In genomic region chr11:76206077-76206326, GRCh38 we compare ENCODE assay signal across 11 cellular contexts. TPM values are rescaled to one million over a fixed set of nuclear protein-coding genes. Genes with fewer than 3 reads are reported as not detected.
DNase-seq lines count a peak whose midpoint lies in the region; ATAC-seq and TF ChIP-seq lines count a peak whose summit lies in the region.
"Had no signal": no experiment of that assay in that cellular context is flagged by ENCODE, and none has a peak within 500 bp of the region (broad histone marks: within the 10 kb centered on the region; RNA-seq: fewer than 3 reads in every experiment).

No MANE protein-coding gene starts in this region.

- in situ Hi-C loops in astrocyte of the cerebellum (cut with HindIII; ENCODE audit: low sequenced_read_pairs) = no loop called here

- H3K4me3 ChIP-seq in astrocyte of the cerebellum (ENCODE audit: low read depth, low read length) (peak overlapping the region; percentile 42), subcutaneous abdominal adipose tissue (ENCODE audit: low read depth in 1 of 5, low read length in 5 of 5) (peak overlapping the region in 4 of 5 donors; percentile 79 to 85 (median 80))

- H3K27me3 ChIP-seq in subcutaneous abdominal adipose tissue (ENCODE audit: control insufficient read depth in 5 of 5, insufficient read depth in 4 of 5, low read length in 5 of 5) = peaks cover 0 to 4% (median 0%) of the 10 kb centered on the region in 5 donors

- peaks cover 45% of the 10 kb centered on the region for H3K27me3 Mint-ChIP-seq in T-helper 2 cell treated with Interferon-gamma antibody and Interleukin-4, amounts not matched to agents 5 μg/mL and 100 μg/mL, for 36 hours (ENCODE audit: low read depth)

- H3K36me3 ChIP-seq in subcutaneous abdominal adipose tissue (ENCODE audit: control insufficient read depth in 5 of 5, insufficient read depth in 5 of 5, low read length in 5 of 5) = peaks cover 0 to 37% (median 25%) of the 10 kb centered on the region in 5 donors

- TF ChIP-seq CTCF in astrocyte of the cerebellum (IDR thresholded peaks at IDR 0.05; ENCODE audit: low read depth, low read length, missing control alignments) = no peak

- intact Hi-C loops in left colon (cut with DNase I, micrococcal nuclease) = loop anchor here (5.0 kb wide), 1 partner anchor 111 kb away; no protein-coding TSS in a partner anchor

- H3K4me3 Mint-ChIP-seq in T-helper 2 cell treated with Interferon-gamma antibody and Interleukin-4, amounts not matched to agents 5 μg/mL and 100 μg/mL, for 36 hours = peak overlapping the region; percentile 64

- H3K27ac Mint-ChIP-seq in T-helper 2 cell treated with Interferon-gamma antibody and Interleukin-4, amounts not matched to agents 5 μg/mL and 100 μg/mL, for 36 hours = no peak overlapping the region

- ATAC-seq in left colon (peak; percentile 2), GM18870 (IDR thresholded peaks at IDR 0.05; ENCODE audit: unreplicated experiment) (no peak)

- H3K9ac ChIP-seq in subcutaneous abdominal adipose tissue (ENCODE audit: low read length in 5 of 5) = peak overlapping the region in 2 of 5 donors; percentile 31 to 41

- H3K4me1 ChIP-seq in subcutaneous abdominal adipose tissue (ENCODE audit: control insufficient read depth in 5 of 5, insufficient read depth in 5 of 5, low read length in 5 of 5) = peaks cover 4 to 75% (median 66%) of the 10 kb centered on the region in 5 donors

- H3K27ac ChIP-seq in subcutaneous abdominal adipose tissue (ENCODE audit: low read depth, low read length) = no peak overlapping the region

- H3K9me3 Mint-ChIP-seq in T-helper 2 cell treated with Interferon-gamma antibody and Interleukin-4, amounts not matched to agents 5 μg/mL and 100 μg/mL, for 36 hours = no peaks in the 10 kb centered on the region

- H3K36me3 Mint-ChIP-seq in T-helper 2 cell treated with Interferon-gamma antibody and Interleukin-4, amounts not matched to agents 5 μg/mL and 100 μg/mL, for 36 hours (ENCODE audit: low read depth) = no peaks in the 10 kb centered on the region

- no peaks in the 10 kb centered on the region for H3K9me3 ChIP-seq in subcutaneous abdominal adipose tissue (ENCODE audit: control insufficient read depth in 5 of 5, low read length in 5 of 5)

- DNase-seq in T-helper 2 cell treated with Interferon-gamma antibody and Interleukin-4, amounts not matched to agents 5 μg/mL and 100 μg/mL, for 36 hours (ENCODE audit: low spot score) = no peak
- DNase-seq in T-helper 2 cell (no peak), astrocyte of the cerebellum (ENCODE audit: low read depth) (no peak), left colon (no peak), amygdala (lab: John Stamatoyannopoulos, UW) (no peak), HUDEP-2 (lab: John Stamatoyannopoulos, UW; ENCODE audit: unreplicated experiment in 76 of 76) (no peak)
- DNase-seq: central memory CD4-positive, alpha-beta T cell; occipital lobe; SIG-M5 had no signal

- peaks cover 7% of the 10 kb centered on the region for H3K4me1 Mint-ChIP-seq in T-helper 2 cell treated with Interferon-gamma antibody and Interleukin-4, amounts not matched to agents 5 μg/mL and 100 μg/mL, for 36 hours (ENCODE audit: low read depth)

RNA-seq across cellular contexts. Expression of gene WNT11, which starts 0.3 kb away (rescaled TPM):
- 1 to 10 TPM; 7.3 to 7.9 TPM for total RNA-seq in left colon
